ENCODE assay signal across 27 cellular contexts in the genomic region with DNA sequence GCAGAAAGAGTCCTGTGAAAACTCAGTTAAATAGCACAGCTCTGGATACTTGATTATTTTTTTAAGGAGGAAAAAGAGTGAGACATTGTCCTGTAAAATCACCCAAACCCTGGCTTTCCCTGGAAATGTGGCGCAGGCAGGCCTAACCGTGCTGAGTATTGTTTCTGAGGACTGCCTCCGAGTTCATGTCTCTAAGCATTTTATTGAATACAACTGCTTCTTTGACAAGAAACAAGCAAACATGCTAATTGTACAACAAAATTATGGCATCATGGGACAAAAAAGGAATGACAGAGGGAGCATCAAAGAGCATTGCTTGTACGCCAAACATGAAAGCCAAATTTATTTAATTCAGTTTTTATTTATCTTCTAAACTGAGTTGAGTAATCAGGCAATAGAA.
"Had no signal": no experiment of that assay in that cellular context is flagged by ENCODE, and none has a peak within 500 bp of the region (broad histone marks: within the 10 kb centered on the region; RNA-seq: fewer than 3 reads in every experiment).

No MANE protein-coding gene starts in this region.

- FAIRE-seq: astrocyte, TTC549 had no signal

- ATAC-seq: activated CD8-positive, alpha-beta memory T cell treated with anti-CD3 and anti-CD28 coated beads, Interleukin-2, amount 10 ng/mL, durations not matched to agents 7 days and 5 days; activated naive CD4-positive, alpha-beta T cell treated with anti-CD3 and anti-CD28 coated beads, Interleukin-2, amount 50 U/mL, for 72 hours; activated naive CD8-positive, alpha-beta T cell treated with anti-CD3 and anti-CD28 coated beads, Interleukin-2, amount 50 U/mL, for 24 hours; T-helper 17 cell had no signal

- DNase-seq: activated B cell treated with CpG ODN at 0.5 μM for 24 hours; activated CD4-positive, alpha-beta T cell treated with anti-CD3 and anti-CD28 coated beads for 1 hour; activated CD4-positive, alpha-beta T cell treated with anti-CD3 and anti-CD28 coated beads, Interleukin-2, amount 10 ng/mL, durations not matched to agents 24 days and 14 days; activated CD4-positive, alpha-beta T cell treated with anti-CD3 and anti-CD28 coated beads, Interleukin-2, amount 50 U/mL, for 48 hours; activated CD8-positive, alpha-beta memory T cell treated with anti-CD3 and anti-CD28 coated beads, Interleukin-2, amount 10 ng/mL, durations not matched to agents 7 days and 5 days; activated effector memory CD4-positive, alpha-beta T cell treated with Interleukin-2 at 50 U/mL for 16 hours; activated naive CD4-positive, alpha-beta T cell; activated naive CD8-positive, alpha-beta T cell treated with anti-CD3 and anti-CD28 coated beads, Interleukin-2, amount 50 U/mL, for 24 hours; activated T-cell treated with anti-CD3 and anti-CD28 coated beads, Interleukin-2, amount 50 U/mL, for 24 hours; amniotic stem cell; Kasumi-1; KBM-7; NCI-H1048; NCI-H1417; NCI-H1930; NCI-H2107; NCI-H2171 treated with DMSO at 0.1 percent for 48 hours; NCI-H226; NCI-H510A; NCI-H526 treated with DMSO at 0.1 percent for 48 hours; NCI-H82; SIG-M5; T-helper 17 cell; T1000 had no signal
